Comparison of ENCODE assay signal across 8 cellular contexts in genomic region chr5:173293817-173294672, GRCh38. TPM values are rescaled to one million over a fixed set of nuclear protein-coding genes. Genes with fewer than 3 reads are reported as not detected.
A peak's percentile ranks its signal among the peaks of the same experiment; 100 is the strongest.
DNase-seq lines count a peak whose midpoint lies in the region; ATAC-seq lines count a peak whose summit lies in the region.

No MANE protein-coding gene starts in this region.

- no CpG with 5 or more reads among the region's 37 CpGs for WGBS in mesendoderm (ENCODE audit: extremely low coverage, insufficient coverage, low lambda C conversion rate)

- no peaks in the 10 kb centered on the region for H3K79me2 ChIP-seq in mesendoderm (ENCODE audit: control insufficient read depth, insufficient read depth, low read length)

- no peak overlapping the region for H3K27ac Mint-ChIP-seq in activated CD4-positive, alpha-beta memory T cell treated with anti-CD3 and anti-CD28 coated beads, Interleukin-2, amount 10 ng/mL, durations not matched to agents 7 days and 5 days

- CTCF ChIA-PET in activated CD4-positive, alpha-beta memory T cell treated with anti-CD3 and anti-CD28 coated beads, Interleukin-2, amount 10 ng/mL, durations not matched to agents 7 days and 5 days (lab: Charles Lee), result interaction anchor here (0.8 to 6.6 kb wide), 10 partner anchors 11 to 321 kb away, joined by 3 to 136 read pairs (median 4); partner anchors contain the start of genes ATP6V0E1 and STC2

- H3K27me3 ChIP-seq in mesendoderm (ENCODE audit: insufficient read depth, low read length, poor library complexity), result no peaks in the 10 kb centered on the region

- H2BK120ac ChIP-seq in mesendoderm (ENCODE audit: low read depth, low read length), result no peak overlapping the region

- H3K18ac ChIP-seq in mesendoderm (ENCODE audit: low read length), result no peak overlapping the region

- no peak overlapping the region for H2AK5ac ChIP-seq in mesendoderm (ENCODE audit: low read length)

- no peak overlapping the region for H2BK15ac ChIP-seq in mesendoderm (replicated peaks; ENCODE audit: low read depth)

- no peaks in the 10 kb centered on the region for H3K9me3 Mint-ChIP-seq in activated CD4-positive, alpha-beta memory T cell treated with anti-CD3 and anti-CD28 coated beads, Interleukin-2, amount 10 ng/mL, durations not matched to agents 7 days and 5 days

- H3K4me1 ChIP-seq in mesendoderm (ENCODE audit: control insufficient read depth, low read depth, low read length), result no peaks in the 10 kb centered on the region

- no peaks in the 10 kb centered on the region for H3K79me1 ChIP-seq in mesendoderm (ENCODE audit: low read length)

- no peak overlapping the region for H2BK5ac ChIP-seq in mesendoderm (ENCODE audit: low read length)

- H3K36me3 ChIP-seq in mesendoderm (ENCODE audit: control insufficient read depth, insufficient read depth, low read length), result no peaks in the 10 kb centered on the region

- peaks cover 46% of the 10 kb centered on the region for H3K27me3 Mint-ChIP-seq in activated CD4-positive, alpha-beta memory T cell treated with anti-CD3 and anti-CD28 coated beads, Interleukin-2, amount 10 ng/mL, durations not matched to agents 7 days and 5 days

- no peak overlapping the region for H4K8ac ChIP-seq in mesendoderm (ENCODE audit: low read depth, low read length)

- no peak overlapping the region for H3K27ac ChIP-seq in mesendoderm (ENCODE audit: low read depth, low read length)

- no peak overlapping the region for H4K5ac ChIP-seq in mesendoderm (ENCODE audit: low read length)

- no peak overlapping the region for H3K4me3 ChIP-seq in mesendoderm (ENCODE audit: low read length)

- no peak overlapping the region for H3K4ac ChIP-seq in mesendoderm (ENCODE audit: low read depth, low read length)

- H3K4me2 ChIP-seq in mesendoderm (ENCODE audit: low read length), result peak overlapping the region; percentile 13

- POLR2A ChIA-PET in activated CD4-positive, alpha-beta memory T cell treated with anti-CD3 and anti-CD28 coated beads, Interleukin-2, amount 10 ng/mL, durations not matched to agents 7 days and 5 days (lab: Charles Lee), result interaction anchor here (1.4 kb wide), 1 partner anchor 35 kb away, joined by 4 read pairs; the partner anchor contains the start of gene STC2

- DNase-seq in AG08396 (ENCODE audit: low spot score) (peak; percentile 84), NCI-H748 (lab: John Stamatoyannopoulos, UW; ENCODE audit: unreplicated experiment) (peak; percentile 86), mesendoderm (peak; percentile 88)
- DNase-seq in activated CD4-positive, alpha-beta memory T cell treated with anti-CD3 and anti-CD28 coated beads, Interleukin-2, amount 10 ng/mL, durations not matched to agents 7 days and 5 days, result peak; percentile 73
- DNase-seq in effector CD8-positive, alpha-beta T cell (lab: John Stamatoyannopoulos, UW), result peak; percentile 55
- peak; percentile 12 to 31 for DNase-seq in stimulated activated CD8-positive, alpha-beta memory T cell treated with anti-CD3 and anti-CD28 coated beads, Interleukin-2, amount 100 ng/mL, for 1 hour (ENCODE audit: low read depth in 2 of 2)

- H3K56ac ChIP-seq in mesendoderm (ENCODE audit: low read length), result peak overlapping the region; percentile 79

- ATAC-seq in GM18907 (IDR thresholded peaks at IDR 0.05; ENCODE audit: unreplicated experiment) (peak; percentile 77), HG03457 (IDR thresholded peaks at IDR 0.05; ENCODE audit: unreplicated experiment) (peak; percentile 46)

- peak overlapping the region; percentile 41 for H3K9ac ChIP-seq in mesendoderm (ENCODE audit: low read length)

- H3K4me1 Mint-ChIP-seq in activated CD4-positive, alpha-beta memory T cell treated with anti-CD3 and anti-CD28 coated beads, Interleukin-2, amount 10 ng/mL, durations not matched to agents 7 days and 5 days, result peaks cover 12% of the 10 kb centered on the region

- no peak overlapping the region for H3K23ac ChIP-seq in mesendoderm (ENCODE audit: low read length)

- peak overlapping the region; percentile 43 for H3K4me3 Mint-ChIP-seq in activated CD4-positive, alpha-beta memory T cell treated with anti-CD3 and anti-CD28 coated beads, Interleukin-2, amount 10 ng/mL, durations not matched to agents 7 days and 5 days

- no peaks in the 10 kb centered on the region for H3K36me3 Mint-ChIP-seq in activated CD4-positive, alpha-beta memory T cell treated with anti-CD3 and anti-CD28 coated beads, Interleukin-2, amount 10 ng/mL, durations not matched to agents 7 days and 5 days (ENCODE audit: low read depth)

RNA-seq across cellular contexts. Expression of gene STC2, which starts 34.2 kb away (rescaled TPM):
- 10 to 100 TPM; 21.3 to 23.8 TPM for total RNA-seq in activated CD4-positive, alpha-beta memory T cell treated with anti-CD3 and anti-CD28 coated beads, Interleukin-2, amount 10 ng/mL, durations not matched to agents 7 days and 5 days
- 23.3 TPM for polyA plus RNA-seq in mesendoderm (2013, experiment 1 of 2)
- polyA plus RNA-seq in mesendoderm (2013, experiment 2 of 2), result 24.9 TPM

RNA-seq across cellular contexts. Expression of gene NKX2-5, which starts 59.0 kb away (rescaled TPM):
- total RNA-seq in activated CD4-positive, alpha-beta memory T cell treated with anti-CD3 and anti-CD28 coated beads, Interleukin-2, amount 10 ng/mL, durations not matched to agents 7 days and 5 days, result not detected
- polyA plus RNA-seq in mesendoderm (2013, experiment 1 of 2), result 0.44 TPM
- polyA plus RNA-seq in mesendoderm (2013, experiment 2 of 2), result 0.32 TPM

Comparison
In these comparisons a context has a peak if more than half of its experiments do, and no peak if none do; other contexts are left out.
1. DNase-seq: peak in every context shown above with its lines; median percentile 88 in mesendoderm; 86 in NCI-H748; 84 in AG08396; 73 in activated CD4-positive, alpha-beta memory T cell treated with anti-CD3 and anti-CD28 coated beads, Interleukin-2, amount 10 ng/mL, durations not matched to agents 7 days and 5 days; 55 in effector CD8-positive, alpha-beta T cell; 22 in stimulated activated CD8-positive, alpha-beta memory T cell treated with anti-CD3 and anti-CD28 coated beads, Interleukin-2, amount 100 ng/mL, for 1 hour.